In the genomic region with DNA sequence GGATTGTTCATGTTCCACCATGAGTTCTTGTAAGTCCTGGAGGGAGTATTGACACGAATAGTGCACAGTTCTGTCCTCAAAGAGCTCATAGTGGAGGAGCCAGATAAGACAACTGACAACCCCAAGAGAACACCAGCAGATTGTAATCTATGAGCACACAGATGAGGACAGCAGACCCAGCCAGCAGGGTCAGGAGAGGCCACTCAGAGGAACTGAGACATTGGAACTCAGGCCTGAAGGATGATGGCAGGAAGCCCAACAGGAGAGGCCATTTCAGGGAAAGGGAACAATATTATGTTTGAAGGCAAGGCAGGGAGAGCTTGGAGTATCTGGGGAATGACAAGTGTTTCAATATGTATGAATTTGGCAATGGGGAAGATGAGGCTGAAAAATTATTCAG, we compare ENCODE assay signal across 1 cellular context.
A peak's percentile ranks its signal among the peaks of the same experiment; 100 is the strongest.
TF ChIP-seq lines count a peak whose summit lies in the region.

No MANE protein-coding gene starts in this region.

TF ChIP-seq in K562, 482 proteins besides CTCF, POLR2A, EP300 and RAD21 (continued from another document and continues in another):
- TF ChIP-seq, protein P1, sequence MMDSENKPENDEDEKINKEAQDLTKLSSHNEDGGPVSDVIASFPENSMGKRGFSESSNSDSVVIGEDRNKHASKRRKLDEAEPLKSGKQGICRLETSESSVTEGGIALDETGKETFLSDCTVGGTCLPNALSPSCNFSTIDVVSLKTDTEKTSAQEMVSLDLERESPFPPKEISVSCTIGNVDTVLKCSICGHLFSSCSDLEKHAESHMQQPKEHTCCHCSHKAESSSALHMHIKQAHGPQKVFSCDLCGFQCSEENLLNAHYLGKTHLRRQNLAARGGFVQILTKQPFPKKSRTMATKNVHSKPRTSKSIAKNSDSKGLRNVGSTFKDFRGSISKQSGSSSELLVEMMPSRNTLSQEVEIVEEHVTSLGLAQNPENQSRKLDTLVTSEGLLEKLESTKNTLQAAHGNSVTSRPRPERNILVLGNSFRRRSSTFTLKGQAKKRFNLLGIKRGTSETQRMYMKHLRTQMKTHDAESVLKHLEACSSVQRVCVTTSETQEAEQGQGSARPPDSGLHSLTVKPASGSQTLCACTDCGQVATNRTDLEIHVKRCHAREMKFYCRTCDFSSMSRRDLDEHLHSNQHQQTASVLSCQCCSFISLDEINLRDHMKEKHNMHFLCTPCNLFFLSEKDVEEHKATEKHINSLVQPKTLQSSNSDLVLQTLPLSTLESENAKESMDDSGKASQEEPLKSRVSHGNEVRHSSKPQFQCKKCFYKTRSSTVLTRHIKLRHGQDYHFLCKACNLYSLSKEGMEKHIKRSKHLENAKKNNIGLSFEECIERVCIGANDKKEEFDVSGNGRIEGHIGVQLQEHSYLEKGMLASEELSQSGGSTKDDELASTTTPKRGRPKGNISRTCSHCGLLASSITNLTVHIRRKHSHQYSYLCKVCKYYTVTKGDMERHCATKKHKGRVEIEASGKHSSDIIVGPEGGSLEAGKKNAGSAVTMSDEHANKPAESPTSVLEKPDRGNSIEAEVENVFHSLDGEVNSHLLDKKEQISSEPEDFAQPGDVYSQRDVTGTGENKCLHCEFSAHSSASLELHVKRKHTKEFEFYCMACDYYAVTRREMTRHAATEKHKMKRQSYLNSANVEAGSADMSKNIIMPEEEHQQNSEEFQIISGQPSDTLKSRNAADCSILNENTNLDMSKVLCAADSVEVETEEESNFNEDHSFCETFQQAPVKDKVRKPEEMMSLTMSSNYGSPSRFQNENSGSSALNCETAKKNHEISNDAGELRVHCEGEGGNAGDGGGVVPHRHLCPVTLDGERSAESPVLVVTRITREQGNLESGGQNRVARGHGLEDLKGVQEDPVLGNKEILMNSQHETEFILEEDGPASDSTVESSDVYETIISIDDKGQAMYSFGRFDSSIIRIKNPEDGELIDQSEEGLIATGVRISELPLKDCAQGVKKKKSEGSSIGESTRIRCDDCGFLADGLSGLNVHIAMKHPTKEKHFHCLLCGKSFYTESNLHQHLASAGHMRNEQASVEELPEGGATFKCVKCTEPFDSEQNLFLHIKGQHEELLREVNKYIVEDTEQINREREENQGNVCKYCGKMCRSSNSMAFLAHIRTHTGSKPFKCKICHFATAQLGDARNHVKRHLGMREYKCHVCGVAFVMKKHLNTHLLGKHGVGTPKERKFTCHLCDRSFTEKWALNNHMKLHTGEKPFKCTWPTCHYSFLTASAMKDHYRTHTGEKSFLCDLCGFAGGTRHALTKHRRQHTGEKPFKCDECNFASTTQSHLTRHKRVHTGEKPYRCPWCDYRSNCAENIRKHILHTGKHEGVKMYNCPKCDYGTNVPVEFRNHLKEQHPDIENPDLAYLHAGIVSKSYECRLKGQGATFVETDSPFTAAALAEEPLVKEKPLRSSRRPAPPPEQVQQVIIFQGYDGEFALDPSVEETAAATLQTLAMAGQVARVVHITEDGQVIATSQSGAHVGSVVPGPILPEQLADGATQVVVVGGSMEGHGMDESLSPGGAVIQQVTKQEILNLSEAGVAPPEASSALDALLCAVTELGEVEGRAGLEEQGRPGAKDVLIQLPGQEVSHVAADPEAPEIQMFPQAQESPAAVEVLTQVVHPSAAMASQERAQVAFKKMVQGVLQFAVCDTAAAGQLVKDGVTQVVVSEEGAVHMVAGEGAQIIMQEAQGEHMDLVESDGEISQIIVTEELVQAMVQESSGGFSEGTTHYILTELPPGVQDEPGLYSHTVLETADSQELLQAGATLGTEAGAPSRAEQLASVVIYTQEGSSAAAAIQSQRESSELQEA (IDR thresholded peaks at IDR 0.05; ENCODE audit: low read depth) = no peak
- TF ChIP-seq ZNF282 (CRISPR knock-in tag; IDR thresholded peaks at IDR 0.05) = no peak
- no peak for TF ChIP-seq ELF1 (tag; IDR thresholded peaks at IDR 0.05)
- TF ChIP-seq, protein P2, sequence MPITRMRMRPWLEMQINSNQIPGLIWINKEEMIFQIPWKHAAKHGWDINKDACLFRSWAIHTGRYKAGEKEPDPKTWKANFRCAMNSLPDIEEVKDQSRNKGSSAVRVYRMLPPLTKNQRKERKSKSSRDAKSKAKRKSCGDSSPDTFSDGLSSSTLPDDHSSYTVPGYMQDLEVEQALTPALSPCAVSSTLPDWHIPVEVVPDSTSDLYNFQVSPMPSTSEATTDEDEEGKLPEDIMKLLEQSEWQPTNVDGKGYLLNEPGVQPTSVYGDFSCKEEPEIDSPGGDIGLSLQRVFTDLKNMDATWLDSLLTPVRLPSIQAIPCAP (CRISPR knock-in tag; IDR thresholded peaks at IDR 0.05; ENCODE audit: borderline replicate concordance) = no peak
- TF ChIP-seq E2F3 (CRISPR knock-in tag; IDR thresholded peaks at IDR 0.05) = no peak
- no peak for TF ChIP-seq ZBTB1 (CRISPR knock-in tag; IDR thresholded peaks at IDR 0.05; ENCODE audit: borderline replicate concordance, low read depth)
- TF ChIP-seq, protein P3, sequence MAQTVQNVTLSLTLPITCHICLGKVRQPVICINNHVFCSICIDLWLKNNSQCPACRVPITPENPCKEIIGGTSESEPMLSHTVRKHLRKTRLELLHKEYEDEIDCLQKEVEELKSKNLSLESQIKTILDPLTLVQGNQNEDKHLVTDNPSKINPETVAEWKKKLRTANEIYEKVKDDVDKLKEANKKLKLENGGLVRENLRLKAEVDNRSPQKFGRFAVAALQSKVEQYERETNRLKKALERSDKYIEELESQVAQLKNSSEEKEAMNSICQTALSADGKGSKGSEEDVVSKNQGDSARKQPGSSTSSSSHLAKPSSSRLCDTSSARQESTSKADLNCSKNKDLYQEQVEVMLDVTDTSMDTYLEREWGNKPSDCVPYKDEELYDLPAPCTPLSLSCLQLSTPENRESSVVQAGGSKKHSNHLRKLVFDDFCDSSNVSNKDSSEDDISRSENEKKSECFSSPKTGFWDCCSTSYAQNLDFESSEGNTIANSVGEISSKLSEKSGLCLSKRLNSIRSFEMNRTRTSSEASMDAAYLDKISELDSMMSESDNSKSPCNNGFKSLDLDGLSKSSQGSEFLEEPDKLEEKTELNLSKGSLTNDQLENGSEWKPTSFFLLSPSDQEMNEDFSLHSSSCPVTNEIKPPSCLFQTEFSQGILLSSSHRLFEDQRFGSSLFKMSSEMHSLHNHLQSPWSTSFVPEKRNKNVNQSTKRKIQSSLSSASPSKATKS (CRISPR knock-in tag; IDR thresholded peaks at IDR 0.05) = no peak
- TF ChIP-seq ZNF3 (CRISPR knock-in tag; IDR thresholded peaks at IDR 0.05) = no peak
- TF ChIP-seq, protein P4, sequence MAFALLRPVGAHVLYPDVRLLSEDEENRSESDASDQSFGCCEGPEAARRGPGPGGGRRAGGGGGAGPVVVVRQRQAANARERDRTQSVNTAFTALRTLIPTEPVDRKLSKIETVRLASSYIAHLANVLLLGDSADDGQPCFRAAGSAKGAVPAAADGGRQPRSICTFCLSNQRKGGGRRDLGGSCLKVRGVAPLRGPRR (CRISPR knock-in tag; IDR thresholded peaks at IDR 0.05) = no peak
- no peak for TF ChIP-seq GABPA (tag; conservative IDR thresholded peaks at IDR 0.05; ENCODE audit: low read depth)
- TF ChIP-seq SOX6 (IDR thresholded peaks at IDR 0.05) = peak; percentile 68
- no peak for TF ChIP-seq MCM2 (IDR thresholded peaks at IDR 0.05; ENCODE audit: low read depth)
- TF ChIP-seq RBM22 (IDR thresholded peaks at IDR 0.05; ENCODE audit: low read depth, low read length, poor library complexity, severe bottlenecking) = no peak
- no peak for TF ChIP-seq SIRT6 (IDR thresholded peaks at IDR 0.05; ENCODE audit: low read depth, low read length)
- no peak for TF ChIP-seq ZFP30 (CRISPR knock-in tag; IDR thresholded peaks at IDR 0.05; ENCODE audit: borderline replicate concordance)
- 0 out of 2 replicates have a peak, but pooled peaks have one; percentile 20 for TF ChIP-seq NCOA1 (IDR thresholded peaks at IDR 0.05; ENCODE audit: low read depth)
- no peak for TF ChIP-seq CC2D1A (IDR thresholded peaks at IDR 0.05)
- TF ChIP-seq, protein P5, sequence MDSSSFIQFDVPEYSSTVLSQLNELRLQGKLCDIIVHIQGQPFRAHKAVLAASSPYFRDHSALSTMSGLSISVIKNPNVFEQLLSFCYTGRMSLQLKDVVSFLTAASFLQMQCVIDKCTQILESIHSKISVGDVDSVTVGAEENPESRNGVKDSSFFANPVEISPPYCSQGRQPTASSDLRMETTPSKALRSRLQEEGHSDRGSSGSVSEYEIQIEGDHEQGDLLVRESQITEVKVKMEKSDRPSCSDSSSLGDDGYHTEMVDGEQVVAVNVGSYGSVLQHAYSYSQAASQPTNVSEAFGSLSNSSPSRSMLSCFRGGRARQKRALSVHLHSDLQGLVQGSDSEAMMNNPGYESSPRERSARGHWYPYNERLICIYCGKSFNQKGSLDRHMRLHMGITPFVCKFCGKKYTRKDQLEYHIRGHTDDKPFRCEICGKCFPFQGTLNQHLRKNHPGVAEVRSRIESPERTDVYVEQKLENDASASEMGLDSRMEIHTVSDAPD (CRISPR knock-in tag; IDR thresholded peaks at IDR 0.05) = no peak
- no peak for TF ChIP-seq NEUROD1 (IDR thresholded peaks at IDR 0.05; ENCODE audit: borderline replicate concordance, low read depth, low read length, partially characterized antibody)
- TF ChIP-seq EGR1 (conservative IDR thresholded peaks at IDR 0.05) = no peak
- no peak for TF ChIP-seq XRCC5 (IDR thresholded peaks at IDR 0.05; ENCODE audit: low read depth, low read length)
- no peak for TF ChIP-seq POLR2B (IDR thresholded peaks at IDR 0.05; ENCODE audit: low read depth, partially characterized antibody)
- TF ChIP-seq ZNF347 (CRISPR knock-in tag; IDR thresholded peaks at IDR 0.05; ENCODE audit: low read depth) = no peak
- TF ChIP-seq, protein P6, sequence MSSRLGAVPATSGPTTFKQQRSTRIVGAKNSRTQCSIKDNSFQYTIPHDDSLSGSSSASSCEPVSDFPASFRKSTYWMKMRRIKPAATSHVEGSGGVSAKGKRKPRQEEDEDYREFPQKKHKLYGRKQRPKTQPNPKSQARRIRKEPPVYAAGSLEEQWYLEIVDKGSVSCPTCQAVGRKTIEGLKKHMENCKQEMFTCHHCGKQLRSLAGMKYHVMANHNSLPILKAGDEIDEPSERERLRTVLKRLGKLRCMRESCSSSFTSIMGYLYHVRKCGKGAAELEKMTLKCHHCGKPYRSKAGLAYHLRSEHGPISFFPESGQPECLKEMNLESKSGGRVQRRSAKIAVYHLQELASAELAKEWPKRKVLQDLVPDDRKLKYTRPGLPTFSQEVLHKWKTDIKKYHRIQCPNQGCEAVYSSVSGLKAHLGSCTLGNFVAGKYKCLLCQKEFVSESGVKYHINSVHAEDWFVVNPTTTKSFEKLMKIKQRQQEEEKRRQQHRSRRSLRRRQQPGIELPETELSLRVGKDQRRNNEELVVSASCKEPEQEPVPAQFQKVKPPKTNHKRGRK (tag; IDR thresholded peaks at IDR 0.05) = no peak
- TF ChIP-seq POU5F1 (IDR thresholded peaks at IDR 0.05; ENCODE audit: borderline replicate concordance, low read depth, low read length, partially characterized antibody) = no peak
- no peak for TF ChIP-seq RBFOX2 (IDR thresholded peaks at IDR 0.05; ENCODE audit: low read depth, low read length)
- TF ChIP-seq, protein P7, sequence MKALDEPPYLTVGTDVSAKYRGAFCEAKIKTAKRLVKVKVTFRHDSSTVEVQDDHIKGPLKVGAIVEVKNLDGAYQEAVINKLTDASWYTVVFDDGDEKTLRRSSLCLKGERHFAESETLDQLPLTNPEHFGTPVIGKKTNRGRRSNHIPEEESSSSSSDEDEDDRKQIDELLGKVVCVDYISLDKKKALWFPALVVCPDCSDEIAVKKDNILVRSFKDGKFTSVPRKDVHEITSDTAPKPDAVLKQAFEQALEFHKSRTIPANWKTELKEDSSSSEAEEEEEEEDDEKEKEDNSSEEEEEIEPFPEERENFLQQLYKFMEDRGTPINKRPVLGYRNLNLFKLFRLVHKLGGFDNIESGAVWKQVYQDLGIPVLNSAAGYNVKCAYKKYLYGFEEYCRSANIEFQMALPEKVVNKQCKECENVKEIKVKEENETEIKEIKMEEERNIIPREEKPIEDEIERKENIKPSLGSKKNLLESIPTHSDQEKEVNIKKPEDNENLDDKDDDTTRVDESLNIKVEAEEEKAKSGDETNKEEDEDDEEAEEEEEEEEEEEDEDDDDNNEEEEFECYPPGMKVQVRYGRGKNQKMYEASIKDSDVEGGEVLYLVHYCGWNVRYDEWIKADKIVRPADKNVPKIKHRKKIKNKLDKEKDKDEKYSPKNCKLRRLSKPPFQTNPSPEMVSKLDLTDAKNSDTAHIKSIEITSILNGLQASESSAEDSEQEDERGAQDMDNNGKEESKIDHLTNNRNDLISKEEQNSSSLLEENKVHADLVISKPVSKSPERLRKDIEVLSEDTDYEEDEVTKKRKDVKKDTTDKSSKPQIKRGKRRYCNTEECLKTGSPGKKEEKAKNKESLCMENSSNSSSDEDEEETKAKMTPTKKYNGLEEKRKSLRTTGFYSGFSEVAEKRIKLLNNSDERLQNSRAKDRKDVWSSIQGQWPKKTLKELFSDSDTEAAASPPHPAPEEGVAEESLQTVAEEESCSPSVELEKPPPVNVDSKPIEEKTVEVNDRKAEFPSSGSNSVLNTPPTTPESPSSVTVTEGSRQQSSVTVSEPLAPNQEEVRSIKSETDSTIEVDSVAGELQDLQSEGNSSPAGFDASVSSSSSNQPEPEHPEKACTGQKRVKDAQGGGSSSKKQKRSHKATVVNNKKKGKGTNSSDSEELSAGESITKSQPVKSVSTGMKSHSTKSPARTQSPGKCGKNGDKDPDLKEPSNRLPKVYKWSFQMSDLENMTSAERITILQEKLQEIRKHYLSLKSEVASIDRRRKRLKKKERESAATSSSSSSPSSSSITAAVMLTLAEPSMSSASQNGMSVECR (CRISPR knock-in tag; IDR thresholded peaks at IDR 0.05) = no peak
- no peak for TF ChIP-seq ZNF551 (CRISPR knock-in tag; IDR thresholded peaks at IDR 0.05)
- TF ChIP-seq NR3C1 (CRISPR knock-in tag; IDR thresholded peaks at IDR 0.05) = no peak
- no peak for TF ChIP-seq ZNF134 (CRISPR knock-in tag; conservative IDR thresholded peaks at IDR 0.05)
- TF ChIP-seq ZNF586 (CRISPR knock-in tag; conservative IDR thresholded peaks at IDR 0.05) = no peak
- no peak for TF ChIP-seq BRF1 (IDR thresholded peaks at IDR 0.05; ENCODE audit: borderline replicate concordance, extremely low read depth, insufficient read length)
- no peak for TF ChIP-seq BRD9 (IDR thresholded peaks at IDR 0.05; ENCODE audit: low read depth, partially characterized antibody)
- no peak for TF ChIP-seq SAP30 (IDR thresholded peaks at IDR 0.05; ENCODE audit: borderline replicate concordance, insufficient read depth, low read depth, low read length, poor library complexity, severe bottlenecking)
- TF ChIP-seq, protein P8, sequence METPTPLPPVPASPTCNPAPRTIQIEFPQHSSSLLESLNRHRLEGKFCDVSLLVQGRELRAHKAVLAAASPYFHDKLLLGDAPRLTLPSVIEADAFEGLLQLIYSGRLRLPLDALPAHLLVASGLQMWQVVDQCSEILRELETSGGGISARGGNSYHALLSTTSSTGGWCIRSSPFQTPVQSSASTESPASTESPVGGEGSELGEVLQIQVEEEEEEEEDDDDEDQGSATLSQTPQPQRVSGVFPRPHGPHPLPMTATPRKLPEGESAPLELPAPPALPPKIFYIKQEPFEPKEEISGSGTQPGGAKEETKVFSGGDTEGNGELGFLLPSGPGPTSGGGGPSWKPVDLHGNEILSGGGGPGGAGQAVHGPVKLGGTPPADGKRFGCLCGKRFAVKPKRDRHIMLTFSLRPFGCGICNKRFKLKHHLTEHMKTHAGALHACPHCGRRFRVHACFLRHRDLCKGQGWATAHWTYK (CRISPR knock-in tag; IDR thresholded peaks at IDR 0.05) = no peak
- no peak for TF ChIP-seq RBM39 (optimal IDR thresholded peaks at IDR 0.05; ENCODE audit: low read depth, low read length)
- TF ChIP-seq TRIM24 (IDR thresholded peaks at IDR 0.05) = no peak; a peak in 1 of 4 replicates
- peak; percentile 55 for TF ChIP-seq CBFA2T3 (IDR thresholded peaks at IDR 0.05)
- TF ChIP-seq CBFA2T2 (conservative IDR thresholded peaks at IDR 0.05) = no peak
- TF ChIP-seq NFIC (IDR thresholded peaks at IDR 0.05) = no peak
- no peak for TF ChIP-seq POLR2H (tag; IDR thresholded peaks at IDR 0.05; ENCODE audit: low read depth)
- no peak for TF ChIP-seq LARP7 (IDR thresholded peaks at IDR 0.05)
- TF ChIP-seq ZFP36 (IDR thresholded peaks at IDR 0.05; ENCODE audit: low read depth, low read length, partially characterized antibody) = peak; percentile 27
- no peak for TF ChIP-seq ZNF699 (CRISPR knock-in tag; IDR thresholded peaks at IDR 0.05; ENCODE audit: insufficient replicate concordance)
- TF ChIP-seq TAF7 (tag; IDR thresholded peaks at IDR 0.05) = no peak
